8 cellular contexts compared by ENCODE assay signal in the genomic region with DNA sequence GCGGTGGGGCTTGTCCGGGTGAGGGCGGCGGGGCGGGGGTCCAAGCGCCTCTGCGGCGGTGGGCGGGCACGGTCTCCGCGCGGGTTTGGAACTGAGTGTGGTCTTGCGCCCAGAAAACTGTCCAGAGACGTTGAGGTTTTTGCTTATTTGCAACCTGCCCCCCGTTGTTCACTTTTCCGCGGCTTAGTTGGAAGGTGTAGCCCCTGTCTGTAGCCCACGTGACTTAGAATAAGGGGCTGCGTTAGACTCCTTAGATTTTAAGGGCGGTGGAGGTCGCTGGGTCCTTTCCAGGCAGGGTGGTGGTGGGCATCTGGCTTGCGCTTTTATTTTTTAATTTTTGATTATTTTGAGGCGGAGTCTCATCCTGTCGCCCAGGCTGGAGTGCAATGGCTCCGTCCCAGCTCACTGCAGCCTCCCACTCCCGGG. TPM values are rescaled to one million over a fixed set of nuclear protein-coding genes. Genes with fewer than 3 reads are reported as not detected.
DNase-seq lines count a peak whose midpoint lies in the region; ATAC-seq and TF ChIP-seq lines count a peak whose summit lies in the region.

No MANE protein-coding gene starts in this region.

- ATAC-seq in Right ventricle myocardium superior (ENCODE audit: poor library complexity) (no peak), HG03439 (IDR thresholded peaks at IDR 0.05; ENCODE audit: unreplicated experiment) (no peak)

- intact Hi-C loops in Right ventricle myocardium superior (cut with DNase I), result no loop called here

- TF ChIP-seq CTCF in right atrium auricular region (IDR thresholded peaks at IDR 0.05) (no peak), astrocyte of the cerebellum (IDR thresholded peaks at IDR 0.05; ENCODE audit: low read depth, low read length, missing control alignments) (no peak)

- H3K4me3 ChIP-seq in right atrium auricular region (peak overlapping the region; percentile 76 to 80), astrocyte of the cerebellum (ENCODE audit: low read depth, low read length) (peak overlapping the region; percentile 85), mesodermal cell (ENCODE audit: extremely low read depth, insufficient read depth, low read length, poor library complexity, severe bottlenecking) (peak overlapping the region; percentile 89)

- H3K4me1 ChIP-seq in right atrium auricular region, result peaks cover 0 to 23% of the 10 kb centered on the region in 2 donors
- H3K4me1 ChIP-seq in mesodermal cell (ENCODE audit: control insufficient read depth, insufficient read depth, low read length, poor library complexity, severe bottlenecking), result peaks cover 17% of the 10 kb centered on the region

- in situ Hi-C loops in astrocyte of the cerebellum (cut with HindIII; ENCODE audit: low sequenced_read_pairs), result no loop called here

- peaks cover 44% of the 10 kb centered on the region for H3K36me3 ChIP-seq in right atrium auricular region
- peaks cover 53% of the 10 kb centered on the region for H3K36me3 ChIP-seq in mesodermal cell (ENCODE audit: control insufficient read depth, insufficient read depth, low read length)

- H3K27ac ChIP-seq in right atrium auricular region, result peak overlapping the region; percentile 81 to 91
- H3K27ac ChIP-seq in mesodermal cell (ENCODE audit: low read depth, low read length, severe bottlenecking), result peak overlapping the region; percentile 96

- no peaks in the 10 kb centered on the region for H3K9me3 ChIP-seq in right atrium auricular region
- H3K9me3 ChIP-seq in mesodermal cell (ENCODE audit: control insufficient read depth, low read length), result no peaks in the 10 kb centered on the region

- DNase-seq in right atrium auricular region (ENCODE audit: low spot score) (no peak), Right ventricle myocardium superior (no peak), astrocyte of the cerebellum (ENCODE audit: low read depth) (no peak), DMS53 treated with DMSO at 0.1 percent for 48 hours (lab: John Stamatoyannopoulos, UW; ENCODE audit: unreplicated experiment) (no peak), SW 1271 (lab: John Stamatoyannopoulos, UW) (no peak), NCI-H1930 (lab: John Stamatoyannopoulos, UW) (no peak)

- WGBS in mesodermal cell (ENCODE audit: insufficient coverage in 2 of 2), 2 experiments, result 1 to 2% methylated on average over 20 to 26 of the region's 27 CpGs

- H3K27me3 ChIP-seq in right atrium auricular region, result no peaks in the 10 kb centered on the region

RNA-seq across cellular contexts. Expression of a gene that starts 0.8 kb away (rescaled TPM):
- 1,000 to 10,000 TPM; 1,712 to 2,156 TPM for total RNA-seq in right atrium auricular region
- 671 TPM for total RNA-seq in Right ventricle myocardium superior
- polyA plus RNA-seq in mesodermal cell (2013, experiment 1 of 2), result 2,052 TPM
- 1,718 TPM for polyA plus RNA-seq in mesodermal cell (2013, experiment 2 of 2)

RNA-seq across cellular contexts. Expression of a gene that starts 11.0 kb away (rescaled TPM):
- total RNA-seq in right atrium auricular region (under 1 TPM; 0.04 to 0.35 TPM), Right ventricle myocardium superior (0.22 TPM)
- polyA plus RNA-seq in mesodermal cell (2013, experiment 1 of 2), result 1.6 TPM
- polyA plus RNA-seq in mesodermal cell (2013, experiment 2 of 2), result 1.5 TPM

RNA-seq across cellular contexts. Expression of a gene that starts 31.6 kb away (rescaled TPM):
- total RNA-seq in right atrium auricular region, result 10 to 100 TPM; 32.6 to 47.5 TPM
- 82.9 TPM for total RNA-seq in Right ventricle myocardium superior
- polyA plus RNA-seq in mesodermal cell (2013, experiment 1 of 2), result 109 TPM
- 96.2 TPM for polyA plus RNA-seq in mesodermal cell (2013, experiment 2 of 2)

RNA-seq across cellular contexts. Expression of a gene that starts 37.6 kb away (rescaled TPM):
- 10 to 100 TPM; 45.8 to 92.5 TPM for total RNA-seq in right atrium auricular region
- total RNA-seq in Right ventricle myocardium superior, result 93.5 TPM
- 33.7 TPM for polyA plus RNA-seq in mesodermal cell (2013, experiment 1 of 2)
- polyA plus RNA-seq in mesodermal cell (2013, experiment 2 of 2), result 34.8 TPM

RNA-seq across cellular contexts. Expression of a gene that starts 40.1 kb away (rescaled TPM):
- total RNA-seq in right atrium auricular region, result 10 to 100 TPM; 19.1 to 22.3 TPM
- 18.3 TPM for total RNA-seq in Right ventricle myocardium superior
- 27.0 TPM for polyA plus RNA-seq in mesodermal cell (2013, experiment 1 of 2)
- 19.3 TPM for polyA plus RNA-seq in mesodermal cell (2013, experiment 2 of 2)
